In the genomic region with DNA sequence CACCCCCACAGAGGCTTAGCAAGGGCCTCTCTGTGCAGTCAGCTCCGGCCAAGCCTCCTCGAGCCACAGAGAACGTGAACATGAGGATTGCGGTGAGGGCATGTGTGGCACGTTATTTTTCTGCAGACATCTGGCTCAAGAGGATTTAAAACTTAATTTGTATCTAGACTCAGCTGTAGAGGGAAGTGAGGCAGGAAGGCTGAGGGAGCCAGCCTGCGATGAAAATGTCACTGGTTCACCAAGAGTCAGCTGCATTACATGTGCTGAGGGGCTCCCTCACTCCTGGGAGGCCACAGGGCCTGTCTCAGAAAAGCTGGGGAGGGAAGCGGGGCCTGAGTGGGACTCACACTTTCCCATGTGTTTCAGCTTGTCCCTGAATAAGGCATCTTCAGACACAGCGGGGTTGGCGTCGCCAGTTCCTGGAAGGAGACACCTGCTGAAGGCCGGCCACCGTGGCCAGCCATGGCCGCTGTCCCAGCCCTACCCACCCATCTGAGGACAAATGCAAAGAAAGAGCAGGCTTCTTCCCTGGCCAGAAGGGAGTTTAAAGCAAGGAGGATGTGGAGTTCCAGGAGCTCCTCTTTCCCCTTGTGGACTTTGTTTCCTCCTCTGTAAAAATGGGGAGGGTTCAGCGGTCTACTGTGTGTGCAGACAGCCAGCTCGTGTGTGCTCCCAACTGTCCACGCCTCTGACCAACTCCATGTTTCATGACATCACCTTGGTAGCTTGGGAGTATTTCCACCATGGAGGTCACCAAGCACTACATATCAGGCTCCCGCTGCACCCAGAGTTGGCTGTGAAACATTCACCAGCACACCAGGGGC, we compare ENCODE assay signal across 9 cellular contexts. TPM values are rescaled to one million over a fixed set of nuclear protein-coding genes. Genes with fewer than 3 reads are reported as not detected.
DNase-seq lines count a peak whose midpoint lies in the region; ATAC-seq, FAIRE-seq and TF ChIP-seq lines count a peak whose summit lies in the region.
"Had no signal": no experiment of that assay in that cellular context is flagged by ENCODE, and none has a peak within 500 bp of the region (broad histone marks: within the 10 kb centered on the region; RNA-seq: fewer than 3 reads in every experiment).

No MANE protein-coding gene starts in this region.

- no peak for DNase-seq in D721Med (ENCODE audit: insufficient read length, low spot score)
- DNase-seq in NCI-H524 treated with DMSO at 0.1 percent for 48 hours (lab: John Stamatoyannopoulos, UW): peak; percentile 86
- DNase-seq in endodermal cell: no peak
- no peak for DNase-seq in progenitor cell of endocrine pancreas (ENCODE audit: low spot score, unreplicated experiment)
- no peak for DNase-seq in effector memory CD4-positive, alpha-beta T cell
- no peak for DNase-seq in RCC 7860 (ENCODE audit: low spot score)
- no peak for DNase-seq in NCI-H1105 treated with DMSO at 0.1 percent for 48 hours (lab: John Stamatoyannopoulos, UW)
- DNase-seq: NCI-H187 had no signal

- no peak overlapping the region for H3K4me3 ChIP-seq in endodermal cell (ENCODE audit: low read length)
- no peak overlapping the region for H3K4me3 ChIP-seq in effector memory CD4-positive, alpha-beta T cell (ENCODE audit: insufficient read depth, low read depth, low read length, poor library complexity, severe bottlenecking)

- no peak overlapping the region for H3K9ac ChIP-seq in endodermal cell (ENCODE audit: extremely low read depth, low read length, poor library complexity, severe bottlenecking)

- peaks cover 84% of the 10 kb centered on the region for H3K27me3 Mint-ChIP-seq in endodermal cell (ENCODE audit: insufficient read depth)
- peaks cover 16% of the 10 kb centered on the region for H3K27me3 Mint-ChIP-seq in progenitor cell of endocrine pancreas

- peaks cover 8% of the 10 kb centered on the region for H3K9me3 Mint-ChIP-seq in endodermal cell
- no peaks in the 10 kb centered on the region for H3K9me3 Mint-ChIP-seq in progenitor cell of endocrine pancreas (ENCODE audit: low read depth)

- 88% methylated on average over 9 to 17 of the region's 17 CpGs for WGBS in endodermal cell (ENCODE audit: insufficient coverage in 1 of 2, insufficient read length in 1 of 2), 2 experiments

- H3K36me3 Mint-ChIP-seq in endodermal cell (ENCODE audit: low read depth) (peaks cover 40% of the 10 kb centered on the region), progenitor cell of endocrine pancreas (ENCODE audit: insufficient read depth) (peaks cover 26% of the 10 kb centered on the region)

- H3K4me3 Mint-ChIP-seq in endodermal cell (no peak overlapping the region), progenitor cell of endocrine pancreas (ENCODE audit: low read depth) (no peak overlapping the region)

- no peaks in the 10 kb centered on the region for H3K27me3 ChIP-seq in endodermal cell (ENCODE audit: control insufficient read depth, insufficient read depth, low read length, poor library complexity, severe bottlenecking)
- H3K27me3 ChIP-seq in effector memory CD4-positive, alpha-beta T cell (replicated peaks; ENCODE audit: control insufficient read depth, insufficient read depth, low read length, poor library complexity, severe bottlenecking): no peaks in the 10 kb centered on the region

- no peak for ATAC-seq in GM19023 (IDR thresholded peaks at IDR 0.05; ENCODE audit: unreplicated experiment)

- peaks cover 21% of the 10 kb centered on the region for H3K4me1 ChIP-seq in endodermal cell (ENCODE audit: control insufficient read depth, insufficient read depth, low read length)
- H3K4me1 ChIP-seq in effector memory CD4-positive, alpha-beta T cell (ENCODE audit: control insufficient read depth, insufficient read depth, low read length, poor library complexity, severe bottlenecking): peaks cover 3% of the 10 kb centered on the region

- H3K27ac ChIP-seq in endodermal cell (ENCODE audit: low read depth, low read length): peak overlapping the region; percentile 38
- no peak overlapping the region for H3K27ac ChIP-seq in effector memory CD4-positive, alpha-beta T cell (ENCODE audit: insufficient read depth, low read length, poor library complexity, severe bottlenecking)

- peak; percentile 83 for FAIRE-seq in D721Med (lab: Jason Lieb, UNC)
- no peak for FAIRE-seq in RCC 7860 (lab: Jason Lieb, UNC)

- peaks cover 37% of the 10 kb centered on the region for H3K4me1 Mint-ChIP-seq in endodermal cell
- H3K4me1 Mint-ChIP-seq in progenitor cell of endocrine pancreas (ENCODE audit: low read depth): peaks cover 2% of the 10 kb centered on the region

- H3K27ac Mint-ChIP-seq in endodermal cell (no peak overlapping the region), progenitor cell of endocrine pancreas (peak overlapping the region; percentile 4)

- peaks cover 29% of the 10 kb centered on the region for H3K36me3 ChIP-seq in endodermal cell (ENCODE audit: control insufficient read depth, insufficient read depth, low read length)
- no peaks in the 10 kb centered on the region for H3K36me3 ChIP-seq in effector memory CD4-positive, alpha-beta T cell (ENCODE audit: control insufficient read depth, insufficient read depth, low read length)

- TF ChIP-seq CTCF in D721Med (IDR thresholded peaks at IDR 0.05; ENCODE audit: insufficient read depth, missing control alignments) (no peak), endodermal cell (conservative IDR thresholded peaks at IDR 0.05) (no peak), progenitor cell of endocrine pancreas (IDR thresholded peaks at IDR 0.05; ENCODE audit: unreplicated experiment) (no peak)

- no peaks in the 10 kb centered on the region for H3K9me3 ChIP-seq in endodermal cell (ENCODE audit: control insufficient read depth, low read length)
- no peaks in the 10 kb centered on the region for H3K9me3 ChIP-seq in effector memory CD4-positive, alpha-beta T cell (ENCODE audit: control insufficient read depth, low read length)

RNA-seq across cellular contexts. Expression of gene MRPS23, which starts 19.1 kb away (rescaled TPM):
- total RNA-seq in endodermal cell (10 to 100 TPM; 43.9 to 49.2 TPM), progenitor cell of endocrine pancreas (34.6 and 38.9 TPM in 2 replicates)
- 40.1 TPM for polyA plus RNA-seq in endodermal cell (2013, experiment 1 of 2)
- 41.1 TPM for polyA plus RNA-seq in endodermal cell (2013, experiment 2 of 2)
